In genomic region chr21:45592208-45592619, GRCh38 we compare ENCODE assay signal across 8 cellular contexts. TPM values are rescaled to one million over a fixed set of nuclear protein-coding genes. Genes with fewer than 3 reads are reported as not detected.
A peak's percentile ranks its signal among the peaks of the same experiment; 100 is the strongest.
DNase-seq lines count a peak whose midpoint lies in the region; ATAC-seq and TF ChIP-seq lines count a peak whose summit lies in the region.

No MANE protein-coding gene starts in this region.

- H3K27me3 ChIP-seq in vagina (no peaks in the 10 kb centered on the region), neural progenitor cell (peaks cover 37% of the 10 kb centered on the region)

- H3K9me3 ChIP-seq in vagina (no peaks in the 10 kb centered on the region), neural progenitor cell (ENCODE audit: low read depth) (peaks cover 8% of the 10 kb centered on the region)

- no peaks in the 10 kb centered on the region for H3K36me3 Mint-ChIP-seq in neural progenitor cell

- H3K4me3 Mint-ChIP-seq in neural progenitor cell: no peak overlapping the region

- peaks cover 11% of the 10 kb centered on the region for H3K9me3 Mint-ChIP-seq in neural progenitor cell

- no peak overlapping the region for H3K4me2 ChIP-seq in neural progenitor cell

- no peak overlapping the region for H3K4me3 ChIP-seq in vagina
- no peak overlapping the region for H3K4me3 ChIP-seq in neural progenitor cell

- no peak overlapping the region for H3K27ac Mint-ChIP-seq in neural progenitor cell

- no peaks in the 10 kb centered on the region for H3K79me2 ChIP-seq in neural progenitor cell (ENCODE audit: low read depth)

- TF ChIP-seq CTCF in vagina (IDR thresholded peaks at IDR 0.05): no peak
- no peak for TF ChIP-seq CTCF in neural progenitor cell (IDR thresholded peaks at IDR 0.05)

- H3K27ac ChIP-seq in vagina (no peak overlapping the region), neural progenitor cell (no peak overlapping the region)

- no peaks in the 10 kb centered on the region for H3K36me3 ChIP-seq in vagina
- H3K36me3 ChIP-seq in neural progenitor cell: no peaks in the 10 kb centered on the region

- no peaks in the 10 kb centered on the region for H4K20me1 ChIP-seq in neural progenitor cell (ENCODE audit: low read depth)

- peaks cover 10% of the 10 kb centered on the region for H3K27me3 Mint-ChIP-seq in neural progenitor cell (ENCODE audit: insufficient read depth, low read depth)

- H3K4me1 ChIP-seq in vagina: peaks cover 16% of the 10 kb centered on the region
- H3K4me1 ChIP-seq in neural progenitor cell: peaks cover 4% of the 10 kb centered on the region

- no peak for TF ChIP-seq POLR2A in vagina (IDR thresholded peaks at IDR 0.05)

- no peak overlapping the region for H2AFZ ChIP-seq in neural progenitor cell (replicated peaks)

- H3K4me1 Mint-ChIP-seq in neural progenitor cell: no peaks in the 10 kb centered on the region

- peaks cover 16% of the 10 kb centered on the region for H3F3A ChIP-seq in neural progenitor cell (ENCODE audit: low read depth)

- H3K9ac ChIP-seq in neural progenitor cell: no peak overlapping the region

- ATAC-seq in GM21390 (IDR thresholded peaks at IDR 0.05; ENCODE audit: unreplicated experiment): peak; percentile 38

- intact Hi-C loops in vagina (cut with DNase I): no loop called here

- DNase-seq in NCI-H69 (lab: John Stamatoyannopoulos, UW) (peak; percentile 17), NCI-H187 (lab: John Stamatoyannopoulos, UW) (no peak), vagina (ENCODE audit: extremely low spot score in 2 of 2) (no peak), iPS-NIHi7 (ENCODE audit: extremely low spot score) (no peak), neural progenitor cell (ENCODE audit: low spot score) (no peak)
- peak; percentile 79 for DNase-seq in activated naive CD4-positive, alpha-beta T cell treated with Interleukin-2 at 50 U/mL for 16 hours
- DNase-seq in stimulated activated CD4-positive, alpha-beta T cell treated with anti-CD3 and anti-CD28 coated beads, Interleukin-1b, Interleukin-23, amount 100 ng/mL, for 48 hours: peak; percentile 86

RNA-seq across cellular contexts. Expression of gene SLC19A1, which starts 50.0 kb away (rescaled TPM):
- total RNA-seq in vagina (4.9 TPM), neural progenitor cell (ENCODE audit: low replicate concordance) (7.7 and 17.3 TPM in 2 replicates)

RNA-seq across cellular contexts. Expression of gene PCBP3, which starts 51.3 kb away (rescaled TPM):
- total RNA-seq in vagina: 4.9 TPM
- 4.6 and 6.7 TPM in 2 replicates for total RNA-seq in neural progenitor cell (ENCODE audit: low replicate concordance)

Comparison
In these comparisons a context has a peak if more than half of its experiments do, and no peak if none do; other contexts are left out.
1. DNase-seq: peak in NCI-H69 (single experiment), activated naive CD4-positive, alpha-beta T cell treated with Interleukin-2 at 50 U/mL for 16 hours (single experiment) and stimulated activated CD4-positive, alpha-beta T cell treated with anti-CD3 and anti-CD28 coated beads, Interleukin-1b, Interleukin-23, amount 100 ng/mL, for 48 hours (single experiment); none in NCI-H187 (0 of 2), vagina (0 of 2), iPS-NIHi7 (single experiment) and neural progenitor cell (single experiment).